In the genomic region with DNA sequence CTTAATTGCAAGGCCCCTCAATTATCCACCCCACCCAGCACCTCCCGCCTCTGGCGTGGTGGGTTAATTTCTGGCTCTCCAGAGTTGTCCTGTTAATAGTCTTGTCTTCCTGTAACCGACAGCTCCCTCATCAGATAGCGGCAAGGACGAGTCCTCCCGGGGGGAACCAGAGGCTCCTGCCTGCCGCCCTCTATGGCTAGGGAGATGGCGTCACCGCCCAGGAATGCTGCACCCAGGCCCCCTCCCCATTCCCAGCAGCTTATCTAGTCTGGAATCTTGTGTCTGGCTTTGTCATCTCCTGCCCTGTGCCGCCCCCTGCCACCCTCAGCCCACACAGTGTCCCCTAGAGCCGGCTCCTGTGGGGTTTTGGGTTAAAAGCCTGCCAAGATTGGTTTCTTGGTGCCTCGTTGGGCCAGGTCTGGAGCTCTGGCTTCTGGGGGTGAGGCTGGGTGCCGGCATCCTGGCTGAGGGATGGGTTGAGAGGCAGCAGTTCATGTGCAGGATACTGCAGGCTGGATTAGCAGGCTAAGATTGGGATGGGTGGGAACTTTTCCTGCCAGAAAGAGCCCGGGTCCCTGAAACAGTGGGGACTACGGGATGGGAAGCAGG, we compare ENCODE assay signal across 1 cellular context.
TF ChIP-seq lines count a peak whose summit lies in the region.

No MANE protein-coding gene starts in this region.

TF ChIP-seq in K562, 482 proteins besides CTCF, POLR2A, EP300 and RAD21 (continued from another document):
- TF ChIP-seq, protein P1, sequence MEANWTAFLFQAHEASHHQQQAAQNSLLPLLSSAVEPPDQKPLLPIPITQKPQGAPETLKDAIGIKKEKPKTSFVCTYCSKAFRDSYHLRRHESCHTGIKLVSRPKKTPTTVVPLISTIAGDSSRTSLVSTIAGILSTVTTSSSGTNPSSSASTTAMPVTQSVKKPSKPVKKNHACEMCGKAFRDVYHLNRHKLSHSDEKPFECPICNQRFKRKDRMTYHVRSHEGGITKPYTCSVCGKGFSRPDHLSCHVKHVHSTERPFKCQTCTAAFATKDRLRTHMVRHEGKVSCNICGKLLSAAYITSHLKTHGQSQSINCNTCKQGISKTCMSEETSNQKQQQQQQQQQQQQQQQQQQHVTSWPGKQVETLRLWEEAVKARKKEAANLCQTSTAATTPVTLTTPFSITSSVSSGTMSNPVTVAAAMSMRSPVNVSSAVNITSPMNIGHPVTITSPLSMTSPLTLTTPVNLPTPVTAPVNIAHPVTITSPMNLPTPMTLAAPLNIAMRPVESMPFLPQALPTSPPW (CRISPR knock-in tag; IDR thresholded peaks at IDR 0.05) = peak; percentile 47
- TF ChIP-seq JUND (IDR thresholded peaks at IDR 0.05; ENCODE audit: borderline replicate concordance, low read depth, low read length) (peak; percentile 42; the same call in 1 of the 2 replicates), JUND (tag; IDR thresholded peaks at IDR 0.05; ENCODE audit: borderline replicate concordance, low read depth, low read length) (peak; percentile 36; the same call in 1 of the 3 replicates), TEAD1 (CRISPR knock-in tag; IDR thresholded peaks at IDR 0.05) (0 out of 4 replicates have a peak, but pooled peaks of 1 of the 2 experiments have one; percentile 54), ATF7 (IDR thresholded peaks at IDR 0.05) (peak; percentile 41; the same call in 1 of the 2 replicates), SMAD2 (IDR thresholded peaks at IDR 0.05; ENCODE audit: low read depth, low read length) (no peak)
